Comparison of ENCODE assay signal across 13 cellular contexts in genomic region chr1:160529401-160529952, GRCh38. TPM values are rescaled to one million over a fixed set of nuclear protein-coding genes. Genes with fewer than 3 reads are reported as not detected.
DNase-seq lines count a peak whose midpoint lies in the region; ATAC-seq and TF ChIP-seq lines count a peak whose summit lies in the region.
"Not testable (repeated sequence)": the region's sequence is repeated elsewhere in the genome, so short reads cannot be mapped to it uniquely, and the experiment has no call there.
"Had no signal": no experiment of that assay in that cellular context is flagged by ENCODE, and none has a peak within 500 bp of the region (broad histone marks: within the 10 kb centered on the region; RNA-seq: fewer than 3 reads in every experiment).

No MANE protein-coding gene starts in this region.

- H3K4me3 Mint-ChIP-seq in CD8-positive, alpha-beta T cell = peak overlapping the region; percentile 29
- H3K4me3 Mint-ChIP-seq in GM23338; WTC11; activated CD8-positive, alpha-beta T cell treated with anti-CD3 and anti-CD28 coated beads for 36 hours; activated naive CD8-positive, alpha-beta T cell treated with anti-CD3 and anti-CD28 coated beads, Interleukin-2, amount 50 U/mL, for 24 hours: not testable (repeated sequence)
- H3K4me3 Mint-ChIP-seq in activated naive CD4-positive, alpha-beta T cell treated with anti-CD3 and anti-CD28 coated beads for 36 hours = peak overlapping the region; percentile 13
- peak overlapping the region in 9 of 10 donors; percentile 10 to 64 (median 37) for H3K4me3 Mint-ChIP-seq in naive thymus-derived CD8-positive, alpha-beta T cell
- peak overlapping the region; percentile 6 for H3K4me3 Mint-ChIP-seq in stimulated activated naive CD8-positive, alpha-beta T cell treated with anti-CD3 and anti-CD28 coated beads, Interleukin-15, Interleukin-2, amounts not matched to agents 100 ng/mL and 50 ng/mL, for 24 hours

- ATAC-seq in CD8-positive, alpha-beta T cell; GM23338; activated naive CD8-positive, alpha-beta T cell treated with anti-CD3 and anti-CD28 coated beads, Interleukin-2, amount 50 U/mL, for 24 hours: not testable (repeated sequence)
- ATAC-seq in WTC11 = peak; percentile 18; the same call in 1 of the 2 replicates
- peak; percentile 17 for ATAC-seq in activated CD8-positive, alpha-beta T cell treated with anti-CD3 and anti-CD28 coated beads for 36 hours
- ATAC-seq in naive thymus-derived CD8-positive, alpha-beta T cell = peak; percentile 36 to 58

- peaks cover 30% of the 10 kb centered on the region for H3K4me1 Mint-ChIP-seq in CD8-positive, alpha-beta T cell (ENCODE audit: low read depth)
- not testable (repeated sequence) for H3K4me1 Mint-ChIP-seq in GM23338, WTC11
- H3K4me1 Mint-ChIP-seq in activated CD8-positive, alpha-beta T cell treated with anti-CD3 and anti-CD28 coated beads for 36 hours (ENCODE audit: low read depth) = peaks cover 38% of the 10 kb centered on the region
- H3K4me1 Mint-ChIP-seq in activated naive CD4-positive, alpha-beta T cell treated with anti-CD3 and anti-CD28 coated beads for 36 hours (ENCODE audit: low read depth) = peaks cover 33% of the 10 kb centered on the region
- H3K4me1 Mint-ChIP-seq in activated naive CD8-positive, alpha-beta T cell treated with anti-CD3 and anti-CD28 coated beads, Interleukin-2, amount 50 U/mL, for 24 hours = peaks cover 45% of the 10 kb centered on the region
- peaks cover 14 to 36% (median 27%) of the 10 kb centered on the region in 4 donors for H3K4me1 Mint-ChIP-seq in naive thymus-derived CD8-positive, alpha-beta T cell
- peaks cover 58% of the 10 kb centered on the region for H3K4me1 Mint-ChIP-seq in stimulated activated naive CD8-positive, alpha-beta T cell treated with anti-CD3 and anti-CD28 coated beads, Interleukin-15, Interleukin-2, amounts not matched to agents 100 ng/mL and 50 ng/mL, for 24 hours (ENCODE audit: low read depth)

- not testable (repeated sequence) for TF ChIP-seq CTCF in CD8-positive, alpha-beta T cell (IDR thresholded peaks at IDR 0.05); GM23338 (conservative IDR thresholded peaks at IDR 0.05; ENCODE audit: low read depth in 2 of 2); WTC11 (IDR thresholded peaks at IDR 0.05); activated CD8-positive, alpha-beta T cell treated with anti-CD3 and anti-CD28 coated beads for 36 hours (IDR thresholded peaks at IDR 0.05)

- peaks cover 27% of the 10 kb centered on the region for H3K9me3 Mint-ChIP-seq in CD8-positive, alpha-beta T cell
- H3K9me3 Mint-ChIP-seq in GM23338 = peaks cover 47% of the 10 kb centered on the region
- H3K9me3 Mint-ChIP-seq in WTC11 = peaks cover 63% of the 10 kb centered on the region
- H3K9me3 Mint-ChIP-seq in activated CD8-positive, alpha-beta T cell treated with anti-CD3 and anti-CD28 coated beads for 36 hours = peaks cover 46% of the 10 kb centered on the region
- H3K9me3 Mint-ChIP-seq in activated naive CD4-positive, alpha-beta T cell treated with anti-CD3 and anti-CD28 coated beads for 36 hours = peaks cover 42% of the 10 kb centered on the region
- H3K9me3 Mint-ChIP-seq in activated naive CD8-positive, alpha-beta T cell treated with anti-CD3 and anti-CD28 coated beads, Interleukin-2, amount 50 U/mL, for 24 hours = peaks cover 51% of the 10 kb centered on the region
- peaks cover 7 to 48% (median 27%) of the 10 kb centered on the region in 9 donors for H3K9me3 Mint-ChIP-seq in naive thymus-derived CD8-positive, alpha-beta T cell
- H3K9me3 Mint-ChIP-seq in stimulated activated naive CD8-positive, alpha-beta T cell treated with anti-CD3 and anti-CD28 coated beads, Interleukin-15, Interleukin-2, amounts not matched to agents 100 ng/mL and 50 ng/mL, for 24 hours = peaks cover 38% of the 10 kb centered on the region

- DNase-seq in CD8-positive, alpha-beta T cell; WTC11 (ENCODE audit: low spot score); activated naive CD8-positive, alpha-beta T cell treated with anti-CD3 and anti-CD28 coated beads, Interleukin-2, amount 50 U/mL, for 24 hours: not testable (repeated sequence)
- DNase-seq in GM23338 (ENCODE audit: low spot score) = peak; percentile 14
- peak; percentile 32 for DNase-seq in activated CD8-positive, alpha-beta T cell treated with anti-CD3 and anti-CD28 coated beads for 36 hours
- peak; percentile 45 for DNase-seq in activated naive CD4-positive, alpha-beta T cell treated with anti-CD3 and anti-CD28 coated beads for 36 hours
- DNase-seq in naive thymus-derived CD8-positive, alpha-beta T cell = peak in 1 of 10 donors; percentile 6

- not testable (repeated sequence) for H3K4me3 ChIP-seq in CD8-positive, alpha-beta T cell (ENCODE audit: low read depth, low read length); GM23338

- H3K27ac Mint-ChIP-seq in CD8-positive, alpha-beta T cell = peak overlapping the region; percentile 52
- not testable (repeated sequence) for H3K27ac Mint-ChIP-seq in GM23338, WTC11
- H3K27ac Mint-ChIP-seq in activated CD8-positive, alpha-beta T cell treated with anti-CD3 and anti-CD28 coated beads for 36 hours = peak overlapping the region; percentile 69
- H3K27ac Mint-ChIP-seq in activated naive CD4-positive, alpha-beta T cell treated with anti-CD3 and anti-CD28 coated beads for 36 hours = peak overlapping the region; percentile 15
- H3K27ac Mint-ChIP-seq in activated naive CD8-positive, alpha-beta T cell treated with anti-CD3 and anti-CD28 coated beads, Interleukin-2, amount 50 U/mL, for 24 hours = peak overlapping the region; percentile 57
- H3K27ac Mint-ChIP-seq in naive thymus-derived CD8-positive, alpha-beta T cell = peak overlapping the region; percentile 53 to 86 (median 72)
- H3K27ac Mint-ChIP-seq in stimulated activated naive CD8-positive, alpha-beta T cell treated with anti-CD3 and anti-CD28 coated beads, Interleukin-15, Interleukin-2, amounts not matched to agents 100 ng/mL and 50 ng/mL, for 24 hours = peak overlapping the region; percentile 67

- H3K27me3 ChIP-seq in CD8-positive, alpha-beta T cell (ENCODE audit: insufficient read depth, low read length); GM23338 (ENCODE audit: insufficient read depth): not testable (repeated sequence)

- peak overlapping the region; percentile 52 for H2AFZ ChIP-seq in GM23338

- not testable (repeated sequence) for H3K27ac ChIP-seq in CD8-positive, alpha-beta T cell (ENCODE audit: low read depth, low read length); GM23338 (ENCODE audit: low read depth)

- not testable (repeated sequence) for H3K9me2 ChIP-seq in GM23338 (ENCODE audit: insufficient read depth)

- intact Hi-C loops in CD8-positive, alpha-beta T cell (cut with DNase I, micrococcal nuclease); activated CD8-positive, alpha-beta T cell treated with anti-CD3 and anti-CD28 coated beads for 36 hours (cut with micrococcal nuclease): not testable (repeated sequence)
- intact Hi-C loops in activated naive CD4-positive, alpha-beta T cell treated with anti-CD3 and anti-CD28 coated beads for 36 hours (cut with micrococcal nuclease) = loop anchor here (10.0 kb wide), 1 partner anchor 1515 kb away; no protein-coding TSS in a partner anchor

- H3F3A ChIP-seq in GM23338 (replicated peaks; ENCODE audit: low read depth) = not testable (repeated sequence)

- CTCF ChIA-PET in CD8-positive, alpha-beta T cell (lab: Charles Lee) = interaction anchor here (0.7 to 1.5 kb wide), 5 partner anchors 10 to 101 kb away, joined by 3 to 4 read pairs (median 3); no protein-coding TSS in a partner anchor
- CTCF ChIA-PET in WTC11 (lab: Charles Lee) = interaction anchor here (0.8 to 2.2 kb wide), 3 partner anchors 21 to 78 kb away, joined by 3 to 7 read pairs (median 3); no protein-coding TSS in a partner anchor
- CTCF ChIA-PET in activated CD8-positive, alpha-beta T cell treated with anti-CD3 and anti-CD28 coated beads for 36 hours (lab: Charles Lee) = interaction anchor here (0.9 to 2.7 kb wide), 8 partner anchors 11 to 101 kb away, joined by 3 to 11 read pairs (median 3); no protein-coding TSS in a partner anchor
- CTCF ChIA-PET in activated naive CD4-positive, alpha-beta T cell treated with anti-CD3 and anti-CD28 coated beads for 36 hours (lab: Charles Lee) = interaction anchor here (0.6 to 2.2 kb wide), 5 partner anchors 11 to 101 kb away, joined by 3 to 11 read pairs (median 4); no protein-coding TSS in a partner anchor

- peaks cover 19% of the 10 kb centered on the region for H3K4me1 ChIP-seq in CD8-positive, alpha-beta T cell (ENCODE audit: insufficient read depth, low read length)
- H3K4me1 ChIP-seq in GM23338 (ENCODE audit: insufficient read depth) = not testable (repeated sequence)

- H3K36me3 ChIP-seq in CD8-positive, alpha-beta T cell (ENCODE audit: insufficient read depth, low read length); GM23338 (ENCODE audit: insufficient read depth): not testable (repeated sequence)

- H3K4me2 ChIP-seq in GM23338 = not testable (repeated sequence)

- not testable (repeated sequence) for H3K9me3 ChIP-seq in CD8-positive, alpha-beta T cell (ENCODE audit: low read length)

- peaks cover 29% of the 10 kb centered on the region for H3K36me3 Mint-ChIP-seq in CD8-positive, alpha-beta T cell
- peaks cover 19% of the 10 kb centered on the region; the same call in 2 of the 3 replicates for H3K36me3 Mint-ChIP-seq in GM23338 (ENCODE audit: low read depth)
- peaks cover 29% of the 10 kb centered on the region for H3K36me3 Mint-ChIP-seq in WTC11
- peaks cover 44% of the 10 kb centered on the region for H3K36me3 Mint-ChIP-seq in activated CD8-positive, alpha-beta T cell treated with anti-CD3 and anti-CD28 coated beads for 36 hours (ENCODE audit: low read depth)
- peaks cover 23% of the 10 kb centered on the region for H3K36me3 Mint-ChIP-seq in activated naive CD4-positive, alpha-beta T cell treated with anti-CD3 and anti-CD28 coated beads for 36 hours (ENCODE audit: low read depth)
- H3K36me3 Mint-ChIP-seq in activated naive CD8-positive, alpha-beta T cell treated with anti-CD3 and anti-CD28 coated beads, Interleukin-2, amount 50 U/mL, for 24 hours (ENCODE audit: low read depth) = peaks cover 34% of the 10 kb centered on the region
- peaks cover 2 to 25% (median 25%) of the 10 kb centered on the region in 3 donors for H3K36me3 Mint-ChIP-seq in naive thymus-derived CD8-positive, alpha-beta T cell
- H3K36me3 Mint-ChIP-seq in stimulated activated naive CD8-positive, alpha-beta T cell treated with anti-CD3 and anti-CD28 coated beads, Interleukin-15, Interleukin-2, amounts not matched to agents 100 ng/mL and 50 ng/mL, for 24 hours (ENCODE audit: low read depth) = peaks cover 48% of the 10 kb centered on the region

- H3K27me3 Mint-ChIP-seq in CD8-positive, alpha-beta T cell (ENCODE audit: low read depth); GM23338 (ENCODE audit: insufficient read depth, low read depth, poor library complexity); WTC11 (ENCODE audit: low read depth); activated CD8-positive, alpha-beta T cell treated with anti-CD3 and anti-CD28 coated beads for 36 hours; activated naive CD4-positive, alpha-beta T cell treated with anti-CD3 and anti-CD28 coated beads for 36 hours (ENCODE audit: low read depth); activated naive CD8-positive, alpha-beta T cell treated with anti-CD3 and anti-CD28 coated beads, Interleukin-2, amount 50 U/mL, for 24 hours; naive thymus-derived CD8-positive, alpha-beta T cell; stimulated activated naive CD8-positive, alpha-beta T cell treated with anti-CD3 and anti-CD28 coated beads, Interleukin-15, Interleukin-2, amounts not matched to agents 100 ng/mL and 50 ng/mL, for 24 hours: not testable (repeated sequence)

- not testable (repeated sequence) for H3K79me2 ChIP-seq in GM23338 (replicated peaks; ENCODE audit: insufficient read depth)

- POLR2A ChIA-PET in CD8-positive, alpha-beta T cell (lab: Charles Lee) = interaction anchor here (1.3 to 1.6 kb wide), 3 partner anchors 11 to 24 kb away, joined by 3 to 10 read pairs (median 4); no protein-coding TSS in a partner anchor
- POLR2A ChIA-PET in WTC11 (lab: Charles Lee) = not testable (repeated sequence)
- POLR2A ChIA-PET in activated CD8-positive, alpha-beta T cell treated with anti-CD3 and anti-CD28 coated beads for 36 hours (lab: Charles Lee) = interaction anchor here (0.7 to 1.2 kb wide), 6 partner anchors 8 to 50 kb away, joined by 3 to 4 read pairs (median 3); no protein-coding TSS in a partner anchor
- POLR2A ChIA-PET in naive thymus-derived CD8-positive, alpha-beta T cell (lab: Charles Lee) = interaction anchor here (0.5 to 2.2 kb wide), 4 partner anchors 10 to 138 kb away, joined by 3 to 18 read pairs (median 3); no protein-coding TSS in a partner anchor

- H4K20me1 ChIP-seq in GM23338 (replicated peaks; ENCODE audit: insufficient read depth) = not testable (repeated sequence)

RNA-seq across cellular contexts. Expression of gene SLAMF6, which starts 6.4 kb away (rescaled TPM):
- total RNA-seq in CD8-positive, alpha-beta T cell = 1 to 10 TPM; 4.6 to 5.2 TPM
- total RNA-seq in GM23338 (2014; rRNA removed; shearing (Covaris generic)) = not detected in 2 replicates
- not detected in 2 replicates for polyA plus RNA-seq in GM23338 (2016; fragmentation: Nextera tagmentation; extraction: Ambion mirVana)
- 0.18 TPM in 1 of 3 replicates, not detected in the others for total RNA-seq in WTC11 (2021)
- total RNA-seq in activated CD8-positive, alpha-beta T cell treated with anti-CD3 and anti-CD28 coated beads for 36 hours = 10 to 100 TPM; 42.8 to 43.9 TPM
- total RNA-seq in activated naive CD4-positive, alpha-beta T cell treated with anti-CD3 and anti-CD28 coated beads for 36 hours = 10 to 100 TPM; 55.0 to 55.5 TPM
- total RNA-seq in naive thymus-derived CD8-positive, alpha-beta T cell = 10 to 100 TPM; 39.7 to 42.5 TPM
- polyA plus RNA-seq in naive thymus-derived CD8-positive, alpha-beta T cell = 10 to 100 TPM; 52.0 to 95.9 (median 69.5) TPM
- total RNA-seq: A172, Calu3, G401, H4, HepG2 had no signal
- polyA plus RNA-seq: HepG2 had no signal

RNA-seq across cellular contexts. Expression of gene CD84, which starts 49.8 kb away (rescaled TPM):
- total RNA-seq in CD8-positive, alpha-beta T cell = 10 to 100 TPM; 28.3 to 31.7 TPM
- under 0.01 TPM in 1 of 2 replicates, not detected in the other for total RNA-seq in GM23338 (2014; rRNA removed; shearing (Covaris generic))
- polyA plus RNA-seq in GM23338 (2016; fragmentation: Nextera tagmentation; extraction: Ambion mirVana) = not detected in 2 replicates
- total RNA-seq in WTC11 (2021) = 0.02 to 0.30 TPM (median 0.17 TPM) in 3 replicates
- total RNA-seq in activated CD8-positive, alpha-beta T cell treated with anti-CD3 and anti-CD28 coated beads for 36 hours = 10 to 100 TPM; 18.1 to 20.1 TPM
- 1 to 10 TPM; 8.6 to 9.2 TPM for total RNA-seq in activated naive CD4-positive, alpha-beta T cell treated with anti-CD3 and anti-CD28 coated beads for 36 hours
- total RNA-seq in naive thymus-derived CD8-positive, alpha-beta T cell = 10 to 100 TPM; 81.5 to 83.4 TPM
- polyA plus RNA-seq in naive thymus-derived CD8-positive, alpha-beta T cell = 10 to 100 TPM; 17.5 to 19.0 (median 18.1) TPM
- total RNA-seq: A172, Calu3, G401, H4, HepG2 had no signal
- polyA plus RNA-seq: HepG2 had no signal

Comparison
In these comparisons a context has a peak if more than half of its experiments do, and no peak if none do; other contexts are left out.
1. RNA of gene SLAMF6, which starts 6.4 kb away (total RNA-seq): 55.0 to 55.5 TPM in activated naive CD4-positive, alpha-beta T cell treated with anti-CD3 and anti-CD28 coated beads for 36 hours, 42.8 to 43.9 TPM in activated CD8-positive, alpha-beta T cell treated with anti-CD3 and anti-CD28 coated beads for 36 hours and 39.7 to 42.5 TPM in naive thymus-derived CD8-positive, alpha-beta T cell; 4.6 to 5.2 TPM in CD8-positive, alpha-beta T cell, 0.18 TPM in WTC11 and not detected in GM23338; every median in the first group is over 4 times any median in the second.